1 cellular context compared by ENCODE assay signal in the genomic region with DNA sequence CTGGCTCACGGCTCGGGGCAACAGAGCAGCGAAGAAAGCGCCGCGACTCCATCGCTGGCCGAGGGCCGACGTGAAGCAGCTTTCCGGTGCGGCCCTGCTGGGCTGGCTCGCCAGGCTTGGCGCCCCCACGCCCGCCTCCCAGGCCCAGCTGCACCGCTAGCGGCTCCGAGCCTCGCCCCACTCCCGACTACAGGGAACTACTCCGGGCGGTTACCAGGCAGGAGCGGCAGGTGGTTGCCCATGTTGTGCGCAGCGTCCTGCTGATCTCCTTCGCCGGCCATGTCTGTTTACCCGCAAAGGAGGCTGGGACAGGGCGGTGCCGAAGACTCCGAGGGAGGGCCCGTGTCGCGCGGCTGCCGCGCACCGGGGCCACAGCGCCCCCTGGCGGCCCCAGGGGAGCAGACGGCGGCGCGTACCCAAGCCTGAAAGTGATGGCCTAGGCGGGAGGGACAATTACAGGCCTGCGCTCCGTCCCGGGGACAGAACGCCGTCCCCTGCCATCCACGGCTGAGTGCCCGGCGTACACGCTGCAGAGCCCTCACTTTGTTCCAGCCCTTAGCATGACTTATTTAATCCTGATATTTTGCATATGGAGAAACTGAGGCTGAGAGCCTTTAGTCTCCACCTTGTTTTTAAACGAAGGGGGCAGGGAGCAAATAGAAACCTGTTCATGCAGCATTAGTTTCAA.
TF ChIP-seq lines count a peak whose summit lies in the region.

A gene (minus strand): TSS at position 285 of the 688 bp plus-strand sequence. CDS start 4 bp downstream, at position 281.

TF ChIP-seq in HEK293, 187 proteins besides CTCF, POLR2A, EP300 and RAD21 (continued from another document):
- TF ChIP-seq, protein P1, sequence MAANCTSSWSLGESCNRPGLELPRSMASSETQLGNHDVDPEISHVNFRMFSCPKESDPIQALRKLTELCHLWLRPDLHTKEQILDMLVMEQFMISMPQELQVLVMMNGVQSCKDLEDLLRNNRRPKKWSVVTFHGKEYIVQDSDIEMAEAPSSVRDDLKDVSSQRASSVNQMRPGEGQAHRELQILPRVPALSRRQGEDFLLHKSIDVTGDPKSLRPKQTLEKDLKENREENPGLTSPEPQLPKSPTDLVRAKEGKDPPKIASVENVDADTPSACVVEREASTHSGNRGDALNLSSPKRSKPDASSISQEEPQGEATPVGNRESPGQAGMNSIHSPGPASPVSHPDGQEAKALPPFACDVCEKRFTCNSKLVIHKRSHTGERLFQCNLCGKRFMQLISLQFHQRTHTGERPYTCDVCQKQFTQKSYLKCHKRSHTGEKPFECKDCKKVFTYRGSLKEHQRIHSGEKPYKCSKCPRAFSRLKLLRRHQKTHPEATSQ (tag by site-specific recombination; IDR thresholded peaks at IDR 0.05), result peak; percentile 74; the same call in 1 of the 2 replicates
- peak; percentile 84; the same call in 1 of the 2 replicates for TF ChIP-seq ZNF561 (tag by site-specific recombination; IDR thresholded peaks at IDR 0.05; ENCODE audit: borderline replicate concordance)
